In the genomic region with DNA sequence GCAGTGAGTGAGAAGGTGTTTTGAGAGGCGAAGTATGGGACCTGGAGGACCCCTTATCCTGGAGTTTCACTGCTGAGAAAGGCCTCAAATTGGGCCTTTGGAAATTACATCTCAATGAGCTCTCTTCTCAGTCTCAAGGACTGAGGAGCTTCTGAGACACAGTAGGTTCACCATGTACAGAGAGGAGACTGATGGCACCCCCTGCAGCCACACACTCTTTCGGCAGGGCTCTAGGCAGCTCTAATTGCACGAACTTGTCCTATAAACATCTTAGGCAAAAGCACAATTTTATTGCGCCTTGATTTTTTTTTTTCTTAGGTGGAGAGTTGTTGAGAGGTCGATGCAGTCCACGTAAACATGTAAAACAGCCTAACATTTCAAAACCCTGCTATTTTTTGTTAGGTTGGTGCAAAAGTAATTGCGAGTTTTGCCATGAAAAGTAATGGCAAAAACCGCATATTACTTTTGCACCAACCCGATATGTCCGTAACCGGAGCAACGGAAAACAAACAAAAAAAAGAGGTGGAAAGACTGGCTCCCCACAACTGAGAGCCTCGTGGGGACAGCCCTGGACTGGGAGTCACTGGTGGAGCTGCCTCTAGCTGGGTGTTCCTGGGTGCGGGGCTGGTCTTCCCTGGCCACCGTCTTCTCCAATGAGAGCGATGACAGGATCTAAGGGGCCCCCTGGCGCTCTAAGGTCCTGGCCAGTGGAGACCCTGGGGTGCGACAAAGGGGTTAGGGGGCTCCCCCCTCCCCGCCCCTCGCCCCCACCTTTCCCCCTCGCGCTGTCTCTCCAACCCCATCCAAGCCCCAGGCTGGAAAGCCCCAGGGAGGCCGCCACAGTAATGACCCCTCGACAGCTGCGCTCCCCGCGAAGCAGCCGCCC, we compare ENCODE assay signal across 15 cellular contexts.
DNase-seq lines count a peak whose midpoint lies in the region; ATAC-seq, FAIRE-seq and TF ChIP-seq lines count a peak whose summit lies in the region.
"Had no signal": no experiment of that assay in that cellular context is flagged by ENCODE, and none has a peak within 500 bp of the region (broad histone marks: within the 10 kb centered on the region; RNA-seq: fewer than 3 reads in every experiment).

No MANE protein-coding gene starts in this region.

- H3K9me3 Mint-ChIP-seq in glutamatergic neuron (ENCODE audit: unreplicated experiment), result peaks cover 11% of the 10 kb centered on the region

- no peak for TF ChIP-seq CTCF in glutamatergic neuron (IDR thresholded peaks at IDR 0.05; ENCODE audit: partially characterized antibody, unreplicated experiment)

- H3K36me3 Mint-ChIP-seq in glutamatergic neuron (ENCODE audit: unreplicated experiment), result no peaks in the 10 kb centered on the region

- ATAC-seq in HG03442 (IDR thresholded peaks at IDR 0.05; ENCODE audit: unreplicated experiment) (no peak), HG02970 (IDR thresholded peaks at IDR 0.05; ENCODE audit: low FRiP score, unreplicated experiment) (no peak)
- ATAC-seq: GM12878, SK-N-SH treated with all-trans-retinoic acid at 6 μM for 48 hours had no signal

- H3K4me3 Mint-ChIP-seq in glutamatergic neuron (ENCODE audit: unreplicated experiment), result peak overlapping the region; percentile 49
- H3K4me3 Mint-ChIP-seq: activated B cell treated with CpG ODN at 0.5 μM for 24 hours had no signal

- TF ChIP-seq POLR2A in GM12891 (IDR thresholded peaks at IDR 0.05; ENCODE audit: low read depth, low read length), result no peak

- FAIRE-seq in GM12891 (lab: Jason Lieb, UNC), result no peak
- FAIRE-seq: GM12878 had no signal

- peaks cover 32% of the 10 kb centered on the region for H3K4me1 Mint-ChIP-seq in glutamatergic neuron (ENCODE audit: low read depth, unreplicated experiment)
- H3K4me1 Mint-ChIP-seq: activated B cell treated with CpG ODN at 0.5 μM for 24 hours had no signal

- H3K27me3 Mint-ChIP-seq in glutamatergic neuron (ENCODE audit: unreplicated experiment), result no peaks in the 10 kb centered on the region

- H3K27ac Mint-ChIP-seq in glutamatergic neuron (ENCODE audit: unreplicated experiment), result peak overlapping the region; percentile 79
- H3K27ac Mint-ChIP-seq: activated B cell treated with CpG ODN at 0.5 μM for 24 hours had no signal

- DNase-seq in COLO668 (lab: John Stamatoyannopoulos, UW; ENCODE audit: unreplicated experiment) (peak; percentile 69), M059J (ENCODE audit: low read depth) (peak; percentile 39), NCI-H526 treated with DMSO at 0.1 percent for 48 hours (lab: John Stamatoyannopoulos, UW) (peak; percentile 45), glutamatergic neuron (no peak), GM12891 (ENCODE audit: insufficient read length, low spot score) (no peak), NCI-H446 treated with DMSO at 0.1 percent for 48 hours (lab: John Stamatoyannopoulos, UW) (no peak)
- DNase-seq: activated B cell treated with CpG ODN at 0.5 μM for 24 hours; activated CD8-positive, alpha-beta memory T cell treated with anti-CD3 and anti-CD28 coated beads, Interleukin-2, amount 50 U/mL, for 4 hours; cortex of kidney; GOT3; midbrain had no signal

TF ChIP-seq in GM12891, 5 proteins besides CTCF, POLR2A, EP300 and RAD21:
- TF ChIP-seq TAF1 (IDR thresholded peaks at IDR 0.05; ENCODE audit: low read depth, low read length), result no peak
TF ChIP-seq in GM12891: peak in this region for 0.

Comparison
In these comparisons a context has a peak if more than half of its experiments do, and no peak if none do; other contexts are left out.
1. DNase-seq: peak in COLO668 (single experiment), M059J (single experiment) and NCI-H526 treated with DMSO at 0.1 percent for 48 hours (single experiment); none in glutamatergic neuron (single experiment), GM12891 (single experiment) and NCI-H446 treated with DMSO at 0.1 percent for 48 hours (single experiment).